Comparison of ENCODE assay signal across 8 cellular contexts in the genomic region with DNA sequence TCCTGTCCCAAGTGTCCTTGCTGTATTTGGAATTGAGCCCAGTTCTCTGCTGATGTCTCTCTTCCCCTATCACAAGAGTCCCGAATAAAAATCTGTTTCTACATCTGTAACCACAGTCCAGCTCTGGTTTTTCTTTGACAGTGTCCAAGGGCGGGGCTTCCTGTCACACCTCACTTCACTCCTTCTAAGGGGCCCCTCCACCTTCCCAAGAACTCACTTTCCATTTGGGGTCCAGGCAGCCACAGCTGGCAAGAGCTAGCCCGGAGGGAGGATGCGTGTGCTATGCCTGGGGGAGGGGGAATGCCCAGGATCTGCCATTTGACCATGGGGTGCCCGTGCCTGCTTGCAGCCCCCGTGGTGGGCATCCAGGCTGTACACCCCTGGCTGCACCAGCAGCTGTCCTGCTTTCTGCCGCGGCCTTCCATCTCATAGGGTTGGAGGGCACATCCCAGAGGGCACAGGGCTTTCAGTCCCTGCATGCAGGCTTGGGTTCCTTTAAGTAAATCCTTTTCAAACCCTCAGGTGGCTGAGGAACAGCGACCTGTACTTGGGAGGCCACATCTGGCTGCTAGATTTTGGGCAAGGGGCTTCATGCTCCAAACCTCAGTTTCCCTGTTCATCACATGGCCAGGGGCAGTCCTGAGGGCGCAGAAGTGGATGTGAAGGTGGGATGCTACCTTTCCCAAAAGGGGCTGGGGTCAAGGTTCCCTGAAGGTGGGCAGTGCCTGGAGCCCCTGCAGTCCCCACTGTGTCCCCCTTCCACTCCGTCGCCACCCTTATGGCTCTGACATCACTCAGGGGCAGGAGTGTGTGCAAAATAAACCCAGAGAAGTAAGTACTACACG. TPM values are rescaled to one million over a fixed set of nuclear protein-coding genes. Genes with fewer than 3 reads are reported as not detected.
A peak's percentile ranks its signal among the peaks of the same experiment; 100 is the strongest.
DNase-seq lines count a peak whose midpoint lies in the region; ATAC-seq and TF ChIP-seq lines count a peak whose summit lies in the region.

No MANE protein-coding gene starts in this region.

- TF ChIP-seq CTCF in chondrocyte (IDR thresholded peaks at IDR 0.05), result no peak

- H3K4me1 Mint-ChIP-seq in CD4-positive, alpha-beta memory T cell, result peaks cover 48 to 89% (median 69%) of the 10 kb centered on the region in 4 donors
- peaks cover 36% of the 10 kb centered on the region for H3K4me1 Mint-ChIP-seq in chondrocyte (ENCODE audit: low read depth)

- no peak overlapping the region for H3K23ac ChIP-seq in neuronal stem cell (ENCODE audit: low read depth, low read length, poor library complexity)

- H3K18ac ChIP-seq in neuronal stem cell (ENCODE audit: low read length), result no peak overlapping the region

- peaks cover 0 to 5% (median 0%) of the 10 kb centered on the region in 8 donors for H3K9me3 Mint-ChIP-seq in CD4-positive, alpha-beta memory T cell
- peaks cover 12% of the 10 kb centered on the region for H3K9me3 Mint-ChIP-seq in chondrocyte (ENCODE audit: low read depth)

- H3K9me3 ChIP-seq in CD4-positive, alpha-beta memory T cell (ENCODE audit: control insufficient read depth in 1 of 2, low read length in 2 of 2), result no peaks in the 10 kb centered on the region
- H3K9me3 ChIP-seq in neuronal stem cell (replicated peaks in 1 of 2; ENCODE audit: control insufficient read depth in 2 of 2, insufficient read depth in 1 of 2, low read depth in 1 of 2, low read length in 2 of 2), result no peaks in the 10 kb centered on the region

- peak overlapping the region; percentile 53 for H2BK15ac ChIP-seq in neuronal stem cell (ENCODE audit: low read length)

- no peaks in the 10 kb centered on the region for H3K27me3 ChIP-seq in CD4-positive, alpha-beta memory T cell (ENCODE audit: insufficient read depth, low read length)
- peaks cover 0 to 6% (median 3%) of the 10 kb centered on the region in 3 experiments for H3K27me3 ChIP-seq in neuronal stem cell (ENCODE audit: control insufficient read depth in 3 of 3, insufficient read depth in 3 of 3, low read depth in 1 of 3, low read length in 3 of 3)

- intact Hi-C loops in CD4-positive, alpha-beta memory T cell (cut with micrococcal nuclease), result loop anchor here (10.0 kb wide), 1 partner anchor 1071 kb away; no protein-coding TSS in a partner anchor

- H3K14ac ChIP-seq in neuronal stem cell (ENCODE audit: low read length), result no peak overlapping the region

- peak overlapping the region; percentile 85 to 99 (median 98) for H3K27ac Mint-ChIP-seq in CD4-positive, alpha-beta memory T cell
- peak overlapping the region; percentile 39 for H3K27ac Mint-ChIP-seq in chondrocyte (ENCODE audit: unreplicated experiment)

- H2BK12ac ChIP-seq in neuronal stem cell (ENCODE audit: low read length), result no peak overlapping the region

- no peak overlapping the region for H3K9ac ChIP-seq in neuronal stem cell (ENCODE audit: low read depth, low read length, poor library complexity)

- POLR2A ChIA-PET in CD4-positive, alpha-beta memory T cell (lab: Charles Lee; ENCODE audit: partially characterized antibody), result interaction anchor here (1.0 to 6.6 kb wide), 5 partner anchors 13 to 139 kb away, joined by 3 to 65 read pairs (median 5); no protein-coding TSS in a partner anchor

- no CpG with 5 or more reads among the region's 13 CpGs for whole genome bisulfite sequencing in neuronal stem cell (ENCODE audit: extremely low coverage in 2 of 2, insufficient read length in 2 of 2, insufficient replicate concordance in 1 of 2), 2 donors

- no peaks in the 10 kb centered on the region for H3K36me3 ChIP-seq in CD4-positive, alpha-beta memory T cell (ENCODE audit: insufficient read depth, low read length)
- no peaks in the 10 kb centered on the region for H3K36me3 ChIP-seq in neuronal stem cell (replicated peaks in 1 of 2; ENCODE audit: control insufficient read depth in 2 of 2, insufficient read depth in 2 of 2, low read length in 2 of 2)

- H3K27me3 Mint-ChIP-seq in CD4-positive, alpha-beta memory T cell, result no peaks in the 10 kb centered on the region
- no peaks in the 10 kb centered on the region for H3K27me3 Mint-ChIP-seq in chondrocyte (ENCODE audit: low read depth)

- H3K4me2 ChIP-seq in neuronal stem cell (ENCODE audit: insufficient read depth, low read length, poor library complexity, severe bottlenecking), result no peak overlapping the region

- DNase-seq in CD4-positive, alpha-beta memory T cell, result no peak
- peak; percentile 49 for DNase-seq in MV-4-11 (lab: John Stamatoyannopoulos, UW)
- DNase-seq in chondrocyte (ENCODE audit: low spot score), result peak; percentile 65
- DNase-seq in neuronal stem cell (ENCODE audit: low spot score), result no peak
- DNase-seq in NCI-H526 (lab: John Stamatoyannopoulos, UW), result no peak
- DNase-seq in SHP77 (lab: John Stamatoyannopoulos, UW), result no peak
- DNase-seq in NCI-H1105 (lab: John Stamatoyannopoulos, UW), result no peak

- no peak overlapping the region for H3K4me3 ChIP-seq in CD4-positive, alpha-beta memory T cell (ENCODE audit: low read length in 2 of 2)
- H3K4me3 ChIP-seq in neuronal stem cell (ENCODE audit: low read length in 2 of 2), result no peak overlapping the region

- no peak overlapping the region for H4K8ac ChIP-seq in neuronal stem cell (ENCODE audit: low read depth, low read length)

- no peak overlapping the region for H4K91ac ChIP-seq in neuronal stem cell (ENCODE audit: low read depth, low read length, poor library complexity)

- peak overlapping the region; percentile 71 for H2BK5ac ChIP-seq in neuronal stem cell (ENCODE audit: low read length)

- peak overlapping the region; percentile 25 for H2AFZ ChIP-seq in neuronal stem cell (ENCODE audit: low read length)

- peak overlapping the region; percentile 46 for H3K4ac ChIP-seq in neuronal stem cell (ENCODE audit: low read length)

- H3K4me1 ChIP-seq in CD4-positive, alpha-beta memory T cell (ENCODE audit: insufficient read depth, low read length), result peaks cover 53% of the 10 kb centered on the region
- peaks cover 6 to 20% of the 10 kb centered on the region in 2 donors for H3K4me1 ChIP-seq in neuronal stem cell (ENCODE audit: control insufficient read depth in 2 of 2, insufficient read depth in 1 of 2, low read depth in 1 of 2, low read length in 2 of 2)

- H2AK5ac ChIP-seq in neuronal stem cell (ENCODE audit: low read depth, low read length), result peak overlapping the region; percentile 99

- peak overlapping the region in 7 of 8 donors; percentile 6 to 93 (median 82) for H3K4me3 Mint-ChIP-seq in CD4-positive, alpha-beta memory T cell
- H3K4me3 Mint-ChIP-seq in chondrocyte (ENCODE audit: unreplicated experiment), result no peak overlapping the region

- no peak overlapping the region for H2BK120ac ChIP-seq in neuronal stem cell (ENCODE audit: low read depth, low read length)

- CTCF ChIA-PET in CD4-positive, alpha-beta memory T cell (lab: Charles Lee; ENCODE audit: partially characterized antibody), result interaction anchor here (0.7 to 1.0 kb wide), 2 partner anchors 26 to 137 kb away, joined by 3 read pairs; no protein-coding TSS in a partner anchor

- H3K27ac ChIP-seq in CD4-positive, alpha-beta memory T cell (ENCODE audit: low read depth, low read length), result peak overlapping the region; percentile 95
- H3K27ac ChIP-seq in neuronal stem cell (replicated peaks; ENCODE audit: low read length), result no peak overlapping the region

- H3K79me1 ChIP-seq in neuronal stem cell (ENCODE audit: low read depth, low read length), result peaks cover 2% of the 10 kb centered on the region

- peaks cover 4 to 16% of the 10 kb centered on the region in 2 donors for H3K36me3 Mint-ChIP-seq in CD4-positive, alpha-beta memory T cell
- H3K36me3 Mint-ChIP-seq in chondrocyte (ENCODE audit: low read depth), result peaks cover 4% of the 10 kb centered on the region

- ATAC-seq in GM19395 (IDR thresholded peaks at IDR 0.05; ENCODE audit: unreplicated experiment), result no peak

RNA-seq across cellular contexts. Expression of a gene that starts 2.3 kb away (rescaled TPM):
- 10 to 100 TPM; 57.8 to 64.2 TPM for total RNA-seq in CD4-positive, alpha-beta memory T cell
- polyA plus RNA-seq in CD4-positive, alpha-beta memory T cell, result 10 to 100 TPM; 65.6 to 88.7 TPM
- total RNA-seq in chondrocyte, result 28.3 to 41.7 TPM (median 40.5 TPM) in 3 replicates
- polyA plus RNA-seq in neuronal stem cell (2013, experiment 1 of 2), result 23.2 TPM
- 20.4 TPM for polyA plus RNA-seq in neuronal stem cell (2013, experiment 2 of 2)

RNA-seq across cellular contexts. Expression of a gene that starts 35.2 kb away (rescaled TPM):
- total RNA-seq in CD4-positive, alpha-beta memory T cell, result 10 to 100 TPM; 58.3 to 63.7 TPM
- polyA plus RNA-seq in CD4-positive, alpha-beta memory T cell, result 100 to 1,000 TPM; 149 to 199 TPM
- total RNA-seq in chondrocyte, result not detected in 3 replicates
- 1.9 TPM for polyA plus RNA-seq in neuronal stem cell (2013, experiment 1 of 2)
- 2.0 TPM for polyA plus RNA-seq in neuronal stem cell (2013, experiment 2 of 2)

RNA-seq across cellular contexts. Expression of a gene that starts 40.4 kb away (rescaled TPM):
- 10 to 100 TPM; 31.1 to 31.3 TPM for total RNA-seq in CD4-positive, alpha-beta memory T cell
- 10 to 100 TPM; 75.7 to 92.4 TPM for polyA plus RNA-seq in CD4-positive, alpha-beta memory T cell
- total RNA-seq in chondrocyte, result 31.5 to 35.4 TPM (median 33.6 TPM) in 3 replicates
- 36.0 TPM for polyA plus RNA-seq in neuronal stem cell (2013, experiment 1 of 2)
- 35.7 TPM for polyA plus RNA-seq in neuronal stem cell (2013, experiment 2 of 2)

Comparison
In these comparisons a context has a peak if more than half of its experiments do, and no peak if none do; other contexts are left out.
1. DNase-seq: peak in MV-4-11 (single experiment) and chondrocyte (single experiment); none in CD4-positive, alpha-beta memory T cell (0 of 5), neuronal stem cell (single experiment), NCI-H526 (0 of 2), SHP77 (0 of 2) and NCI-H1105 (single experiment).
2. RNA of a gene that starts 35.2 kb away (total RNA-seq): 58.3 to 63.7 TPM in CD4-positive, alpha-beta memory T cell; not detected in chondrocyte; every median in the first group is over 10 times any median in the second.